Comparison of ENCODE assay signal across 1 cellular context in the genomic region with DNA sequence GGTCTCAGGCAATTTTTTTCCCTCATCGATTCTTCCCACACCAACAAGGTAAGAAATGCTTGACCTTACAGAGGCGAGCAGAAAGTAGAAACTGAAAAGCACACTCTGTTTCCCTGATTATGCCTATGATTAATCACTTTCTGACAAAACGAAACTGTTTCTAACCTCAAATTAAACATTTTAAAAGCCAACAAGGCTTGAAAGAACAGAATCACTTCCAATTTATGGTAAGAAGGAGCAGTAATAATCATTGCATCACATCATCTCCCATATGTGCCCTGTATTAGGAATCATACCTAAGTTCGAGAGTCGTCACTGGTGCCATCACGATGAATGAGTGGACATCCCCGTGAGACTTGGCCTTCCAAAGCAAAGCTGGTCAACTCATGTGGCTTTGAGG.
TF ChIP-seq lines count a peak whose summit lies in the region.

No MANE protein-coding gene starts in this region.

TF ChIP-seq in HEK293T, 16 proteins besides CTCF, POLR2A, EP300 and RAD21:
- TF ChIP-seq HDGF (IDR thresholded peaks at IDR 0.05; ENCODE audit: borderline replicate concordance): no peak
- TF ChIP-seq ELF4 (IDR thresholded peaks at IDR 0.05): no peak
- no peak for TF ChIP-seq FOXA1 (IDR thresholded peaks at IDR 0.05)
- TF ChIP-seq ZNF384 (IDR thresholded peaks at IDR 0.05): no peak
- TF ChIP-seq SP1 (IDR thresholded peaks at IDR 0.05): no peak
- TF ChIP-seq FOXM1 (IDR thresholded peaks at IDR 0.05; ENCODE audit: borderline replicate concordance): no peak
- no peak for TF ChIP-seq CTBP1 (IDR thresholded peaks at IDR 0.05; ENCODE audit: borderline replicate concordance)
- TF ChIP-seq BHLHE40 (IDR thresholded peaks at IDR 0.05; ENCODE audit: borderline replicate concordance): no peak
- no peak for TF ChIP-seq LEF1 (IDR thresholded peaks at IDR 0.05; ENCODE audit: borderline replicate concordance)
- no peak for TF ChIP-seq FOXK2 (IDR thresholded peaks at IDR 0.05)
- TF ChIP-seq NFRKB (IDR thresholded peaks at IDR 0.05): no peak
- TF ChIP-seq ARNT (IDR thresholded peaks at IDR 0.05): no peak
- TF ChIP-seq TARDBP (IDR thresholded peaks at IDR 0.05): no peak
- no peak for TF ChIP-seq L3MBTL2 (conservative IDR thresholded peaks at IDR 0.05)
- TF ChIP-seq, protein P1, sequence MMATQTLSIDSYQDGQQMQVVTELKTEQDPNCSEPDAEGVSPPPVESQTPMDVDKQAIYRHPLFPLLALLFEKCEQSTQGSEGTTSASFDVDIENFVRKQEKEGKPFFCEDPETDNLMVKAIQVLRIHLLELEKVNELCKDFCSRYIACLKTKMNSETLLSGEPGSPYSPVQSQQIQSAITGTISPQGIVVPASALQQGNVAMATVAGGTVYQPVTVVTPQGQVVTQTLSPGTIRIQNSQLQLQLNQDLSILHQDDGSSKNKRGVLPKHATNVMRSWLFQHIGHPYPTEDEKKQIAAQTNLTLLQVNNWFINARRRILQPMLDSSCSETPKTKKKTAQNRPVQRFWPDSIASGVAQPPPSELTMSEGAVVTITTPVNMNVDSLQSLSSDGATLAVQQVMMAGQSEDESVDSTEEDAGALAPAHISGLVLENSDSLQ (IDR thresholded peaks at IDR 0.05): no peak
- no peak for TF ChIP-seq SUZ12 (IDR thresholded peaks at IDR 0.05)
TF ChIP-seq in HEK293T: peak in this region for 0.
